In the genomic region with DNA sequence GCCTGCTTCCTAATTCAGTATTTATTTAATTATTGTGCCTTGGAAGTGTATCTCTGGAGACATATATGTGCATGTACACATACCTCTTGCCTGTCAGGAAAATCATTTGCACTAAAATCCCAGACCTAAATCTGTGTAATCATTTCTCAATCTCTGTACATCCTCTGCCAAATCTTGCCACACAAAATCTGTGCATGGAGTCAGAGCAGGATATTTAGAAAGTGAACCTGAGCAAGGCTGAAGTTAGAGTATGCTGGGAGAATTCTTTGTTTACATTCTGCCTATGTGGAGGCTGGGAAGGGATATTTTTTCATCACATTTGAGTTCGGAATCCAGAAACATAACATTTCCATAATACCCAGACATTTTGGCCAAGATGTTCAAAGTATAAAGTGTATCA, we compare ENCODE assay signal across 19 cellular contexts. TPM values are rescaled to one million over a fixed set of nuclear protein-coding genes. Genes with fewer than 3 reads are reported as not detected.
DNase-seq lines count a peak whose midpoint lies in the region; ATAC-seq, FAIRE-seq and TF ChIP-seq lines count a peak whose summit lies in the region.
"Had no signal": no experiment of that assay in that cellular context is flagged by ENCODE, and none has a peak within 500 bp of the region (broad histone marks: within the 10 kb centered on the region; RNA-seq: fewer than 3 reads in every experiment).

No MANE protein-coding gene starts in this region.

- peak overlapping the region; percentile 95 for H3K27ac Mint-ChIP-seq in stimulated activated naive CD8-positive, alpha-beta T cell treated with anti-CD3 and anti-CD28 coated beads, Interleukin-15, Interleukin-2, amounts not matched to agents 100 ng/mL and 50 ng/mL, for 24 hours
- peak overlapping the region; percentile 63 for H3K27ac Mint-ChIP-seq in activated T-helper 2 cell treated with anti-CD3 and anti-CD28 coated beads, Interferon-gamma antibody, Interleukin-2, Interleukin-4, amounts not matched to agents 10 μg/mL and 5 μg/mL and 100 μg/mL, durations not matched to agents 14 hours and 24 hours and 36 hours

- TF ChIP-seq CTCF in pancreas (IDR thresholded peaks at IDR 0.05), result no peak

- H3K27me3 Mint-ChIP-seq in stimulated activated naive CD8-positive, alpha-beta T cell treated with anti-CD3 and anti-CD28 coated beads, Interleukin-15, Interleukin-2, amounts not matched to agents 100 ng/mL and 50 ng/mL, for 24 hours, result no peaks in the 10 kb centered on the region
- H3K27me3 Mint-ChIP-seq in activated T-helper 2 cell treated with anti-CD3 and anti-CD28 coated beads, Interferon-gamma antibody, Interleukin-2, Interleukin-4, amounts not matched to agents 10 μg/mL and 5 μg/mL and 100 μg/mL, durations not matched to agents 14 hours and 24 hours and 36 hours (ENCODE audit: low read depth), result no peaks in the 10 kb centered on the region

- H3K27me3 ChIP-seq in pancreas, result no peaks in the 10 kb centered on the region
- H3K27me3 ChIP-seq: foreskin keratinocyte, upper lobe of right lung had no signal

- ATAC-seq in stimulated activated naive CD8-positive, alpha-beta T cell treated with anti-CD3 and anti-CD28 coated beads, Interleukin-15, Interleukin-2, amounts not matched to agents 100 U/mL and 50 U/mL, for 24 hours, result no peak
- ATAC-seq in pancreas, result no peak
- no peak for ATAC-seq in HG03469 (IDR thresholded peaks at IDR 0.05; ENCODE audit: unreplicated experiment)
- ATAC-seq: foreskin keratinocyte, lower lobe of right lung, sciatic nerve, SK-N-SH treated with all-trans-retinoic acid at 6 μM for 48 hours, upper lobe of right lung had no signal

- no peak for FAIRE-seq in pancreas (lab: Jason Lieb, UNC)

- 91 to 93% methylated on average over 1 of the region's 1 CpG for WGBS in pancreas, 2 donors

- peaks cover 98% of the 10 kb centered on the region for H3K36me3 Mint-ChIP-seq in stimulated activated naive CD8-positive, alpha-beta T cell treated with anti-CD3 and anti-CD28 coated beads, Interleukin-15, Interleukin-2, amounts not matched to agents 100 ng/mL and 50 ng/mL, for 24 hours (ENCODE audit: low read depth)
- H3K36me3 Mint-ChIP-seq in activated T-helper 2 cell treated with anti-CD3 and anti-CD28 coated beads, Interferon-gamma antibody, Interleukin-2, Interleukin-4, amounts not matched to agents 10 μg/mL and 5 μg/mL and 100 μg/mL, durations not matched to agents 14 hours and 24 hours and 36 hours (ENCODE audit: low read depth), result peaks cover 95% of the 10 kb centered on the region

- peaks cover 95% of the 10 kb centered on the region for H3K4me1 Mint-ChIP-seq in stimulated activated naive CD8-positive, alpha-beta T cell treated with anti-CD3 and anti-CD28 coated beads, Interleukin-15, Interleukin-2, amounts not matched to agents 100 ng/mL and 50 ng/mL, for 24 hours (ENCODE audit: low read depth)
- H3K4me1 Mint-ChIP-seq in activated T-helper 2 cell treated with anti-CD3 and anti-CD28 coated beads, Interferon-gamma antibody, Interleukin-2, Interleukin-4, amounts not matched to agents 10 μg/mL and 5 μg/mL and 100 μg/mL, durations not matched to agents 14 hours and 24 hours and 36 hours (ENCODE audit: low read depth), result peaks cover 63% of the 10 kb centered on the region

- peaks cover 0 to 14% (median 10%) of the 10 kb centered on the region in 3 donors for H3K4me1 ChIP-seq in pancreas

- peak overlapping the region; percentile 44 for H3K4me3 Mint-ChIP-seq in stimulated activated naive CD8-positive, alpha-beta T cell treated with anti-CD3 and anti-CD28 coated beads, Interleukin-15, Interleukin-2, amounts not matched to agents 100 ng/mL and 50 ng/mL, for 24 hours
- H3K4me3 Mint-ChIP-seq in activated T-helper 2 cell treated with anti-CD3 and anti-CD28 coated beads, Interferon-gamma antibody, Interleukin-2, Interleukin-4, amounts not matched to agents 10 μg/mL and 5 μg/mL and 100 μg/mL, durations not matched to agents 14 hours and 24 hours and 36 hours (ENCODE audit: low read depth), result no peak overlapping the region

- peaks cover 2 to 35% (median 24%) of the 10 kb centered on the region in 3 donors for H3K36me3 ChIP-seq in pancreas

- no peaks in the 10 kb centered on the region for H3K9me3 ChIP-seq in pancreas
- H3K9me3 ChIP-seq: lower lobe of right lung, upper lobe of right lung had no signal

- H3K4me3 ChIP-seq in pancreas, result no peak overlapping the region
- H3K4me3 ChIP-seq: lower lobe of right lung, upper lobe of right lung had no signal

- no peak overlapping the region for H3K27ac ChIP-seq in pancreas
- H3K27ac ChIP-seq: foreskin keratinocyte, lower lobe of right lung, upper lobe of right lung had no signal

- no peak for DNase-seq in stimulated activated naive CD8-positive, alpha-beta T cell treated with anti-CD3 and anti-CD28 coated beads, Interleukin-15, Interleukin-2, amounts not matched to agents 100 U/mL and 50 U/mL, for 24 hours
- DNase-seq in activated T-helper 2 cell treated with anti-CD3 and anti-CD28 coated beads, Interferon-gamma antibody, Interleukin-2, Interleukin-4, amounts not matched to agents 10 μg/mL and 5 μg/mL and 100 μg/mL, durations not matched to agents 14 hours and 24 hours and 36 hours (ENCODE audit: low spot score), result no peak
- DNase-seq in iris pigment epithelial cell (ENCODE audit: low read depth), result peak; percentile 50
- no peak for DNase-seq in pancreas
- no peak for DNase-seq in LoVo (ENCODE audit: low spot score)
- no peak for DNase-seq in NCI-H1092 (lab: John Stamatoyannopoulos, UW)
- DNase-seq: AML-193; DMS 273 treated with DMSO at 0.1 percent for 48 hours; effector CD4-positive, alpha-beta T cell; foreskin keratinocyte; Karpas-422; lower lobe of right lung; NCI-H1694; NCI-H510A treated with DMSO at 0.1 percent for 48 hours; upper lobe of right lung had no signal

- intact Hi-C loops in activated T-helper 2 cell treated with anti-CD3 and anti-CD28 coated beads, Interferon-gamma antibody, Interleukin-2, Interleukin-4, amounts not matched to agents 10 μg/mL and 5 μg/mL and 100 μg/mL, durations not matched to agents 14 hours and 24 hours and 36 hours (cut with micrococcal nuclease), result no loop called here
- intact Hi-C loops in pancreas (cut with DNase I), result no loop called here

- H3K9me3 Mint-ChIP-seq in stimulated activated naive CD8-positive, alpha-beta T cell treated with anti-CD3 and anti-CD28 coated beads, Interleukin-15, Interleukin-2, amounts not matched to agents 100 ng/mL and 50 ng/mL, for 24 hours, result no peaks in the 10 kb centered on the region
- no peaks in the 10 kb centered on the region for H3K9me3 Mint-ChIP-seq in activated T-helper 2 cell treated with anti-CD3 and anti-CD28 coated beads, Interferon-gamma antibody, Interleukin-2, Interleukin-4, amounts not matched to agents 10 μg/mL and 5 μg/mL and 100 μg/mL, durations not matched to agents 14 hours and 24 hours and 36 hours

RNA-seq across cellular contexts. Expression of gene XRCC5, which starts 9.3 kb away (rescaled TPM):
- total RNA-seq in activated T-helper 2 cell treated with anti-CD3 and anti-CD28 coated beads, Interferon-gamma antibody, Interleukin-2, Interleukin-4, amounts not matched to agents 10 μg/mL and 5 μg/mL and 100 μg/mL, durations not matched to agents 14 hours and 24 hours and 36 hours, result 452 and 492 TPM in 2 replicates
- total RNA-seq in pancreas, result 100 to 1,000 TPM in 3 of 6 donors, 10 to 100 TPM in 3; 63.5 to 117 (median 98.5) TPM
- polyA plus RNA-seq in pancreas, result 10 to 100 TPM; 29.0 to 58.7 TPM

RNA-seq across cellular contexts. Expression of gene TMEM169, which starts 36.8 kb away (rescaled TPM):
- total RNA-seq in activated T-helper 2 cell treated with anti-CD3 and anti-CD28 coated beads, Interferon-gamma antibody, Interleukin-2, Interleukin-4, amounts not matched to agents 10 μg/mL and 5 μg/mL and 100 μg/mL, durations not matched to agents 14 hours and 24 hours and 36 hours, result 1.3 and 1.6 TPM in 2 replicates
- total RNA-seq in pancreas, result under 1 TPM; 0.19 to 0.55 (median 0.44) TPM
- under 1 TPM; 0.15 to 0.47 TPM for polyA plus RNA-seq in pancreas

RNA-seq across cellular contexts. Expression of gene PECR, which starts 36.9 kb away (rescaled TPM):
- 11.5 and 15.2 TPM in 2 replicates for total RNA-seq in activated T-helper 2 cell treated with anti-CD3 and anti-CD28 coated beads, Interferon-gamma antibody, Interleukin-2, Interleukin-4, amounts not matched to agents 10 μg/mL and 5 μg/mL and 100 μg/mL, durations not matched to agents 14 hours and 24 hours and 36 hours
- 1 to 10 TPM; 3.8 to 7.5 (median 4.8) TPM for total RNA-seq in pancreas
- 1 to 10 TPM; 4.7 to 6.8 TPM for polyA plus RNA-seq in pancreas
